ENCODE assay signal across 17 cellular contexts in genomic region chr7:117992635-117993034, GRCh38.
"Had no signal": no experiment of that assay in that cellular context is flagged by ENCODE, and none has a peak within 500 bp of the region (broad histone marks: within the 10 kb centered on the region; RNA-seq: fewer than 3 reads in every experiment).

No MANE protein-coding gene starts in this region.

- H3K27ac ChIP-seq: colonic mucosa, esophagus muscularis mucosa, foreskin keratinocyte, gastroesophageal sphincter, heart left ventricle, hepatocyte, left lung, lower lobe of right lung had no signal

- H3K36me3 ChIP-seq: colonic mucosa, esophagus muscularis mucosa, gastroesophageal sphincter, heart left ventricle, left lung, lower lobe of right lung had no signal

- H3K4me1 ChIP-seq: colonic mucosa, esophagus muscularis mucosa, gastroesophageal sphincter, heart left ventricle, left lung, lower lobe of right lung had no signal

- ATAC-seq: effector memory CD8-positive, alpha-beta T cell; gastroesophageal sphincter; heart left ventricle; left ventricle myocardium superior; lower lobe of right lung had no signal

- H3K4me3 ChIP-seq: colonic mucosa, esophagus muscularis mucosa, gastroesophageal sphincter, heart left ventricle, hepatocyte, left lung, lower lobe of right lung, mucosa of descending colon had no signal

- FAIRE-seq: endothelial cell of umbilical vein, frontal cortex, kidney had no signal

- H3K9me3 ChIP-seq: colonic mucosa, esophagus muscularis mucosa, gastroesophageal sphincter, heart left ventricle, left lung, lower lobe of right lung, mucosa of descending colon had no signal

- H3K27me3 ChIP-seq: colonic mucosa, esophagus muscularis mucosa, foreskin keratinocyte, gastroesophageal sphincter, heart left ventricle, hepatocyte, left lung had no signal

- H3K79me2 ChIP-seq: hepatocyte had no signal

- H3K4me2 ChIP-seq: hepatocyte had no signal

- DNase-seq: colonic mucosa; cortex of kidney; effector CD8-positive, alpha-beta T cell; effector memory CD8-positive, alpha-beta T cell; heart left ventricle; immature natural killer cell; kidney; left lung; left ventricle myocardium superior; lower lobe of right lung had no signal

- H2AFZ ChIP-seq: hepatocyte had no signal
